ENCODE assay signal across 1 cellular context in the genomic region with DNA sequence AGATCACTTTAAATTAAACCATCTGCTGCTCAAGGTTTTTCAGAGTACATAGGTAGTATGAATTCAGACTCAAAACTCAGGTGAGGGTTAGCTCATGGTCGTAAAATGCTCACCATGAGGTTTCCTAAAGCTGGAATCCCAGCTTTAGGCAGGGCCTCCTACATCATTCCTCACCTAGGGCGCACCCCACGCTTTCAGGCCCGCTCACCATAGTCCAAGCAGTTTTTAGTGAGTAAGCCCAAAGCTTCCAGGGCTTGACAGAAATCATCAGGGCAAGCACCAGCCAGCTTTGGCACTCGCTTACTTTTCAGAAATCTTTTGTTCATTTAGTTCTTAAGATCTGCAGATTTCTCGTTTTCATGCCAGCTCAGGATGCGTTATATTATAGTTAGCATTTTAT.
TF ChIP-seq lines count a peak whose summit lies in the region.

No MANE protein-coding gene starts in this region.

TF ChIP-seq in WTC11, 78 proteins besides CTCF, POLR2A, EP300 and RAD21 (continued from another document):
- no peak for TF ChIP-seq GRHL2 (CRISPR knock-in tag; IDR thresholded peaks at IDR 0.05; ENCODE audit: insufficient replicate concordance, severe bottlenecking)
- TF ChIP-seq SP1 (CRISPR knock-in tag; conservative IDR thresholded peaks at IDR 0.05) = no peak
- TF ChIP-seq TEAD1 (CRISPR knock-in tag; IDR thresholded peaks at IDR 0.05) = no peak
- no peak for TF ChIP-seq RORB (CRISPR knock-in tag; IDR thresholded peaks at IDR 0.05)
- TF ChIP-seq, protein P1, sequence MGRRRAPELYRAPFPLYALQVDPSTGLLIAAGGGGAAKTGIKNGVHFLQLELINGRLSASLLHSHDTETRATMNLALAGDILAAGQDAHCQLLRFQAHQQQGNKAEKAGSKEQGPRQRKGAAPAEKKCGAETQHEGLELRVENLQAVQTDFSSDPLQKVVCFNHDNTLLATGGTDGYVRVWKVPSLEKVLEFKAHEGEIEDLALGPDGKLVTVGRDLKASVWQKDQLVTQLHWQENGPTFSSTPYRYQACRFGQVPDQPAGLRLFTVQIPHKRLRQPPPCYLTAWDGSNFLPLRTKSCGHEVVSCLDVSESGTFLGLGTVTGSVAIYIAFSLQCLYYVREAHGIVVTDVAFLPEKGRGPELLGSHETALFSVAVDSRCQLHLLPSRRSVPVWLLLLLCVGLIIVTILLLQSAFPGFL (CRISPR knock-in tag; IDR thresholded peaks at IDR 0.05; ENCODE audit: borderline replicate concordance) = no peak
- TF ChIP-seq RELA (CRISPR knock-in tag; IDR thresholded peaks at IDR 0.05; ENCODE audit: borderline replicate concordance) = no peak
- no peak for TF ChIP-seq FOXP1 (CRISPR knock-in tag; IDR thresholded peaks at IDR 0.05; ENCODE audit: borderline replicate concordance)
- TF ChIP-seq ZNF671 (CRISPR knock-in tag; IDR thresholded peaks at IDR 0.05) = no peak
- no peak for TF ChIP-seq OVOL2 (CRISPR knock-in tag; IDR thresholded peaks at IDR 0.05; ENCODE audit: borderline replicate concordance)
- TF ChIP-seq, protein P2, sequence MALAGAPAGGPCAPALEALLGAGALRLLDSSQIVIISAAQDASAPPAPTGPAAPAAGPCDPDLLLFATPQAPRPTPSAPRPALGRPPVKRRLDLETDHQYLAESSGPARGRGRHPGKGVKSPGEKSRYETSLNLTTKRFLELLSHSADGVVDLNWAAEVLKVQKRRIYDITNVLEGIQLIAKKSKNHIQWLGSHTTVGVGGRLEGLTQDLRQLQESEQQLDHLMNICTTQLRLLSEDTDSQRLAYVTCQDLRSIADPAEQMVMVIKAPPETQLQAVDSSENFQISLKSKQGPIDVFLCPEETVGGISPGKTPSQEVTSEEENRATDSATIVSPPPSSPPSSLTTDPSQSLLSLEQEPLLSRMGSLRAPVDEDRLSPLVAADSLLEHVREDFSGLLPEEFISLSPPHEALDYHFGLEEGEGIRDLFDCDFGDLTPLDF (CRISPR knock-in tag; IDR thresholded peaks at IDR 0.05) = no peak
- TF ChIP-seq, protein P3, sequence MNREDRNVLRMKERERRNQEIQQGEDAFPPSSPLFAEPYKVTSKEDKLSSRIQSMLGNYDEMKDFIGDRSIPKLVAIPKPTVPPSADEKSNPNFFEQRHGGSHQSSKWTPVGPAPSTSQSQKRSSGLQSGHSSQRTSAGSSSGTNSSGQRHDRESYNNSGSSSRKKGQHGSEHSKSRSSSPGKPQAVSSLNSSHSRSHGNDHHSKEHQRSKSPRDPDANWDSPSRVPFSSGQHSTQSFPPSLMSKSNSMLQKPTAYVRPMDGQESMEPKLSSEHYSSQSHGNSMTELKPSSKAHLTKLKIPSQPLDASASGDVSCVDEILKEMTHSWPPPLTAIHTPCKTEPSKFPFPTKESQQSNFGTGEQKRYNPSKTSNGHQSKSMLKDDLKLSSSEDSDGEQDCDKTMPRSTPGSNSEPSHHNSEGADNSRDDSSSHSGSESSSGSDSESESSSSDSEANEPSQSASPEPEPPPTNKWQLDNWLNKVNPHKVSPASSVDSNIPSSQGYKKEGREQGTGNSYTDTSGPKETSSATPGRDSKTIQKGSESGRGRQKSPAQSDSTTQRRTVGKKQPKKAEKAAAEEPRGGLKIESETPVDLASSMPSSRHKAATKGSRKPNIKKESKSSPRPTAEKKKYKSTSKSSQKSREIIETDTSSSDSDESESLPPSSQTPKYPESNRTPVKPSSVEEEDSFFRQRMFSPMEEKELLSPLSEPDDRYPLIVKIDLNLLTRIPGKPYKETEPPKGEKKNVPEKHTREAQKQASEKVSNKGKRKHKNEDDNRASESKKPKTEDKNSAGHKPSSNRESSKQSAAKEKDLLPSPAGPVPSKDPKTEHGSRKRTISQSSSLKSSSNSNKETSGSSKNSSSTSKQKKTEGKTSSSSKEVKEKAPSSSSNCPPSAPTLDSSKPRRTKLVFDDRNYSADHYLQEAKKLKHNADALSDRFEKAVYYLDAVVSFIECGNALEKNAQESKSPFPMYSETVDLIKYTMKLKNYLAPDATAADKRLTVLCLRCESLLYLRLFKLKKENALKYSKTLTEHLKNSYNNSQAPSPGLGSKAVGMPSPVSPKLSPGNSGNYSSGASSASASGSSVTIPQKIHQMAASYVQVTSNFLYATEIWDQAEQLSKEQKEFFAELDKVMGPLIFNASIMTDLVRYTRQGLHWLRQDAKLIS (CRISPR knock-in tag; IDR thresholded peaks at IDR 0.05; ENCODE audit: borderline replicate concordance) = no peak
- TF ChIP-seq ETV6 (CRISPR knock-in tag; IDR thresholded peaks at IDR 0.05) = no peak
- no peak for TF ChIP-seq NR1H2 (CRISPR knock-in tag; IDR thresholded peaks at IDR 0.05)
